ENCODE assay signal across 9 cellular contexts in the genomic region with DNA sequence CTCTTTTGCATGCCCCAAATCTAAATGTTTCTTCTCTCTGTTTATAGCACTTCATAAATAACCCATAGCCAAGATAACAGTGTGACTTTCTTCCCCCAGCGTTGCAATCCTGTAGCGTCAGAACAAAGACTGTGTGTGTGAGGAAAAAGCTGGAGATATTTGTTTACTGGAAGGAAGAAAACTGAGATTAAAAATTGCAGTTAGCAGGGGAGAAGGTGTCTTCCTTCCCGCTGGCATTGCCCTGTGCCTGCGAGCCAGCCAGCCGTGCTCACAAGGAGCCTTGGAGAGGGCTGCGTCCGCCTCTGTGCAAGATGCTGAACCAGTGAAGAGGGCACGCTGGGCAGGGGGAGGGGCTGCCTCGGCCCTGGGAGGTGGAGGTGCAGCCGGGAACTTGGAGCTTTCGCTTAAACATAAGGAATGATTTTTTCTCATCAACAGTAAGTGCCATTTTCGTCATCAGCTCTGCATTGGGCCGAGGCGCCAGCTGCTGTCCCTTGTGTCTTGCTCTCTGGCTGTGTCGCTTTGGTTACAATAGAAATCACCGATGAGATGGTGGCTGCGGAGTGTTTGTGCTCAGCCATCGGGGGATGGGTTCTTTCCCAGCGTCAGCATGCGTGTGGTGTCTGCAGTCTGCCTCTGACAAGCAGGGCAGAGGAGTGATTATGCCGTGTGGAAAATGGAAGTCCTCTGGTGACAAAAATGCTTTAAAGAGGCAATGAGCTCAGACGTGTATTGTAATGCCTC.
DNase-seq lines count a peak whose midpoint lies in the region; ATAC-seq and TF ChIP-seq lines count a peak whose summit lies in the region.
"Had no signal": no experiment of that assay in that cellular context is flagged by ENCODE, and none has a peak within 500 bp of the region (broad histone marks: within the 10 kb centered on the region; RNA-seq: fewer than 3 reads in every experiment).

No MANE protein-coding gene starts in this region.

- H3K27ac ChIP-seq in right cardiac atrium (ENCODE audit: low read length), result peak overlapping the region; percentile 90

- in situ Hi-C loops in KBM-7 (cut with MboI; ENCODE audit: low pct_unique_long_range_greater_than_20kb, low sequenced_read_pairs), result no loop called here

- H3K4me3 ChIP-seq in right cardiac atrium (ENCODE audit: low read length), result peak overlapping the region; percentile 12

- H3K4me3 Mint-ChIP-seq in activated CD4-positive, alpha-beta T cell treated with anti-CD3 and anti-CD28 coated beads, Interleukin-2, amount 10 ng/mL, durations not matched to agents 24 days and 14 days, result peak overlapping the region; percentile 73
- H3K4me3 Mint-ChIP-seq in activated naive CD8-positive, alpha-beta T cell treated with anti-CD3 and anti-CD28 coated beads for 36 hours, result peak overlapping the region; percentile 66
- H3K4me3 Mint-ChIP-seq in progenitor cell of endocrine pancreas (ENCODE audit: low read depth), result peak overlapping the region; percentile 70

- H3K9me3 Mint-ChIP-seq in activated CD4-positive, alpha-beta T cell treated with anti-CD3 and anti-CD28 coated beads, Interleukin-2, amount 10 ng/mL, durations not matched to agents 24 days and 14 days, result no peaks in the 10 kb centered on the region
- no peaks in the 10 kb centered on the region for H3K9me3 Mint-ChIP-seq in activated naive CD8-positive, alpha-beta T cell treated with anti-CD3 and anti-CD28 coated beads for 36 hours
- no peaks in the 10 kb centered on the region for H3K9me3 Mint-ChIP-seq in progenitor cell of endocrine pancreas (ENCODE audit: low read depth)

- WGBS in right cardiac atrium, result 10% methylated on average over 22 of the region's 22 CpGs

- ATAC-seq in right cardiac atrium (peak; percentile 81 to 84), HG02623 (IDR thresholded peaks at IDR 0.05; ENCODE audit: unreplicated experiment) (no peak)

- DNase-seq in activated CD4-positive, alpha-beta T cell treated with anti-CD3 and anti-CD28 coated beads, Interleukin-2, amount 10 ng/mL, durations not matched to agents 24 days and 14 days, result peak; percentile 69
- DNase-seq in activated CD4-positive, alpha-beta T cell treated with anti-CD3 and anti-CD28 coated beads, Interleukin-2, amount 50 U/mL, for 4 hours, result no peak
- DNase-seq in KBM-7 (peak; percentile 47), right cardiac atrium (peak; percentile 45 to 79 (median 79)), progenitor cell of endocrine pancreas (ENCODE audit: low spot score, unreplicated experiment) (peak; percentile 22), AML-193 (lab: John Stamatoyannopoulos, UW) (no peak)
- no peak for DNase-seq in activated naive CD8-positive, alpha-beta T cell treated with anti-CD3 and anti-CD28 coated beads for 36 hours
- DNase-seq: DND-41 had no signal

- intact Hi-C loops in activated CD4-positive, alpha-beta T cell treated with anti-CD3 and anti-CD28 coated beads, Interleukin-2, amount 10 ng/mL, durations not matched to agents 24 days and 14 days (cut with micrococcal nuclease), result no loop called here
- intact Hi-C loops in right cardiac atrium (cut with DNase I), result no loop called here

- no peak for TF ChIP-seq CTCF in progenitor cell of endocrine pancreas (IDR thresholded peaks at IDR 0.05; ENCODE audit: unreplicated experiment)

- no peaks in the 10 kb centered on the region for H3K27me3 ChIP-seq in right cardiac atrium (ENCODE audit: control insufficient read depth, insufficient read depth)

- H3K4me1 Mint-ChIP-seq in activated CD4-positive, alpha-beta T cell treated with anti-CD3 and anti-CD28 coated beads, Interleukin-2, amount 10 ng/mL, durations not matched to agents 24 days and 14 days, result peaks cover 27% of the 10 kb centered on the region
- H3K4me1 Mint-ChIP-seq in activated naive CD8-positive, alpha-beta T cell treated with anti-CD3 and anti-CD28 coated beads for 36 hours, result peaks cover 31% of the 10 kb centered on the region
- H3K4me1 Mint-ChIP-seq in progenitor cell of endocrine pancreas (ENCODE audit: low read depth), result peaks cover 68% of the 10 kb centered on the region

- H3K4me1 ChIP-seq in right cardiac atrium (ENCODE audit: control insufficient read depth, insufficient read depth, low read length), result peaks cover 12% of the 10 kb centered on the region

- peaks cover 31% of the 10 kb centered on the region for H3K36me3 Mint-ChIP-seq in activated CD4-positive, alpha-beta T cell treated with anti-CD3 and anti-CD28 coated beads, Interleukin-2, amount 10 ng/mL, durations not matched to agents 24 days and 14 days (ENCODE audit: low read depth)
- peaks cover 3% of the 10 kb centered on the region for H3K36me3 Mint-ChIP-seq in activated naive CD8-positive, alpha-beta T cell treated with anti-CD3 and anti-CD28 coated beads for 36 hours
- peaks cover 11% of the 10 kb centered on the region for H3K36me3 Mint-ChIP-seq in progenitor cell of endocrine pancreas (ENCODE audit: insufficient read depth)

- H3K27ac Mint-ChIP-seq in activated CD4-positive, alpha-beta T cell treated with anti-CD3 and anti-CD28 coated beads, Interleukin-2, amount 10 ng/mL, durations not matched to agents 24 days and 14 days, result peak overlapping the region; percentile 69
- no peak overlapping the region for H3K27ac Mint-ChIP-seq in activated naive CD8-positive, alpha-beta T cell treated with anti-CD3 and anti-CD28 coated beads for 36 hours
- peak overlapping the region; percentile 80 for H3K27ac Mint-ChIP-seq in progenitor cell of endocrine pancreas

- H3K9me3 ChIP-seq in right cardiac atrium (ENCODE audit: control insufficient read depth, low read length), result no peaks in the 10 kb centered on the region

- no peaks in the 10 kb centered on the region for H3K27me3 Mint-ChIP-seq in activated CD4-positive, alpha-beta T cell treated with anti-CD3 and anti-CD28 coated beads, Interleukin-2, amount 10 ng/mL, durations not matched to agents 24 days and 14 days
- H3K27me3 Mint-ChIP-seq in activated naive CD8-positive, alpha-beta T cell treated with anti-CD3 and anti-CD28 coated beads for 36 hours, result no peaks in the 10 kb centered on the region
- H3K27me3 Mint-ChIP-seq in progenitor cell of endocrine pancreas, result no peaks in the 10 kb centered on the region

Comparison
In these comparisons a context has a peak if more than half of its experiments do, and no peak if none do; other contexts are left out.
1. DNase-seq: peak in activated CD4-positive, alpha-beta T cell treated with anti-CD3 and anti-CD28 coated beads, Interleukin-2, amount 10 ng/mL, durations not matched to agents 24 days and 14 days (single experiment), KBM-7 (single experiment), right cardiac atrium (3 of 3) and progenitor cell of endocrine pancreas (single experiment); none in activated CD4-positive, alpha-beta T cell treated with anti-CD3 and anti-CD28 coated beads, Interleukin-2, amount 50 U/mL, for 4 hours (0 of 2), activated naive CD8-positive, alpha-beta T cell treated with anti-CD3 and anti-CD28 coated beads for 36 hours (single experiment) and AML-193 (0 of 2).
2. Peak in every context shown above with its lines, with median percentiles within 50 percentile points of each other: H3K4me3 Mint-ChIP-seq.